Comparison of ENCODE assay signal across 14 cellular contexts in the genomic region with DNA sequence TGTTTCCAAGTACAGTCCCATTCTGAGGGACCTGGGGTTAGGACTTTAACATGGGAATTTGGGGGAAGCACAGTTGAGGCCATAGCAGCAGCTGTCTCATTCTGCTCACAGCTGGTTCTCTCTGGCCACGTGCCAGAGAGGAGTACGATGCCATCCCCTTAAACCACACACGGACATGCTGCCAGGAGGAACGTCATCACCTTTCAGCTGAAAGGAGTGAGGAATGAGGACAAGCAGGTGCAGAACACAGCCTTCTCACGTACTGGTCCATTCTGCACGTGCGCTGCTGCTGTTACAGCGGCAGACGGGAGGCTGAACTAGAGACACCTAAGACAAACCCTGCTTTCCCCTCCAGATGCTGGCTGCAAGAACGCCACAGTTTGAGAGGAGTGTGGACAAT. TPM values are rescaled to one million over a fixed set of nuclear protein-coding genes. Genes with fewer than 3 reads are reported as not detected.
DNase-seq lines count a peak whose midpoint lies in the region; ATAC-seq, FAIRE-seq and TF ChIP-seq lines count a peak whose summit lies in the region.
"Had no signal": no experiment of that assay in that cellular context is flagged by ENCODE, and none has a peak within 500 bp of the region (broad histone marks: within the 10 kb centered on the region; RNA-seq: fewer than 3 reads in every experiment).

No MANE protein-coding gene starts in this region.

- DNase-seq in NCI-H2081 (lab: John Stamatoyannopoulos, UW) (peak; percentile 61 to 80), NCI-H2081 treated with DMSO at 0.1 percent for 48 hours (lab: John Stamatoyannopoulos, UW) (no peak), NCI-H2171 (lab: John Stamatoyannopoulos, UW) (peak; percentile 56), K562 (ENCODE audit: extremely low read depth in 1 of 4, low spot score in 3 of 4) (no peak), mesenchymal stem cell (no peak), lower lobe of right lung (no peak), GF-D8 (lab: John Stamatoyannopoulos, UW) (no peak)
- DNase-seq: activated naive CD4-positive, alpha-beta T cell treated with Interleukin-2 at 50 U/mL for 16 hours; effector memory CD8-positive, alpha-beta T cell; NCI-H2227 treated with DMSO at 0.1 percent for 48 hours; ovary had no signal

- no peak overlapping the region for H3K23ac ChIP-seq in mesenchymal stem cell (ENCODE audit: low read length in 2 of 2)

- BruUV-seq in K562 (replicated peaks; lab: Mats Ljungman, UMichigan) = no TSS peak

- in situ Hi-C loops in K562 (cut with MboI) = loop anchor here (10.0 to 25.0 kb wide), 2 partner anchors 152 to 270 kb away; no protein-coding TSS in a partner anchor

- H3K4me3 ChIP-seq in K562 = no peak overlapping the region
- H3K4me3 ChIP-seq in mesenchymal stem cell (ENCODE audit: insufficient read depth in 1 of 2, low read depth in 1 of 2, low read length in 2 of 2) = no peak overlapping the region
- no peak overlapping the region for H3K4me3 ChIP-seq in lower lobe of right lung
- H3K4me3 ChIP-seq: A549, ovary, suprapubic skin had no signal

- CTCF ChIA-PET in K562 (lab: Yijun Ruan, JAX; ENCODE audit: low intra/inter-chr PET ratio) = no interaction called here

- no peak overlapping the region for H3K4ac ChIP-seq in mesenchymal stem cell (ENCODE audit: low read depth in 1 of 2, low read length in 2 of 2)

- TF ChIP-seq POLR2A in K562 (conservative IDR thresholded peaks at IDR 0.05) = no peak

- H3K27me3 ChIP-seq in K562 (ENCODE audit: control insufficient read depth in 2 of 2, insufficient read depth in 2 of 2, low read length in 2 of 2) (no peaks in the 10 kb centered on the region), mesenchymal stem cell (ENCODE audit: control insufficient read depth in 1 of 2, insufficient read depth in 1 of 2, low read length in 2 of 2) (no peaks in the 10 kb centered on the region), lower lobe of right lung (ENCODE audit: low read depth) (no peaks in the 10 kb centered on the region)
- H3K27me3 ChIP-seq: ovary, suprapubic skin had no signal

- no peak overlapping the region for H2BK12ac ChIP-seq in mesenchymal stem cell (ENCODE audit: low read length in 2 of 2)

- intact Hi-C loops in K562 (cut with micrococcal nuclease) (no loop called here), lower lobe of right lung (cut with DNase I) (no loop called here)

- no peak overlapping the region for H2BK15ac ChIP-seq in mesenchymal stem cell (ENCODE audit: low read depth, poor library complexity, severe bottlenecking)

- peaks cover 12% of the 10 kb centered on the region for H3K36me3 Mint-ChIP-seq in stimulated activated memory B cell treated with anti-CD40 and anti-IgM and Interleukin-4, amounts not matched to agents 10 μg/mL and 1 μg/mL and 100 μg/mL, for 72 hours

- H3K9me3 ChIP-seq in K562 (replicated peaks; ENCODE audit: control insufficient read depth, insufficient read depth, low read depth, low read length) (0 out of 2 replicates have a peak, but pooled peaks cover 8% of the 10 kb centered on the region), mesenchymal stem cell (ENCODE audit: control insufficient read depth, low read length) (peaks cover 8% of the 10 kb centered on the region), lower lobe of right lung (no peaks in the 10 kb centered on the region)
- H3K9me3 ChIP-seq: ovary, suprapubic skin had no signal

- H4K91ac ChIP-seq in mesenchymal stem cell (ENCODE audit: low read length) = no peak overlapping the region

- peaks cover 61% of the 10 kb centered on the region for H3K4me1 Mint-ChIP-seq in stimulated activated memory B cell treated with anti-CD40 and anti-IgM and Interleukin-4, amounts not matched to agents 10 μg/mL and 1 μg/mL and 100 μg/mL, for 72 hours

- POLR2A ChIA-PET in K562 (lab: Yijun Ruan, JAX) = interaction anchor here (0.6 to 1.0 kb wide), 2 partner anchors 10 to 118 kb away, joined by 3 read pairs; no protein-coding TSS in a partner anchor

- no peaks in the 10 kb centered on the region for H3K79me2 ChIP-seq in K562 (ENCODE audit: control insufficient read depth, insufficient read depth, low read length)

- H2AFZ ChIP-seq in K562 (ENCODE audit: low read depth, low read length) (no peak overlapping the region), mesenchymal stem cell (ENCODE audit: low read depth, low read length) (no peak overlapping the region)

- no peak overlapping the region for H4K8ac ChIP-seq in mesenchymal stem cell (ENCODE audit: low read length)

- H2BK120ac ChIP-seq in mesenchymal stem cell (ENCODE audit: low read depth, low read length) = no peak overlapping the region

- peaks cover 0 to 23% of the 10 kb centered on the region in 2 experiments; a peak in 3 of 5 replicates for H3K4me1 ChIP-seq in K562 (replicated peaks in 1 of 2; ENCODE audit: control insufficient read depth in 2 of 2, insufficient read depth in 2 of 2, low read length in 2 of 2)
- peaks cover 39% of the 10 kb centered on the region for H3K4me1 ChIP-seq in mesenchymal stem cell (ENCODE audit: control insufficient read depth, insufficient read depth, low read depth, low read length)
- H3K4me1 ChIP-seq in lower lobe of right lung = peaks cover 24% of the 10 kb centered on the region

- H3K9ac ChIP-seq in K562 (ENCODE audit: insufficient read depth in 1 of 2, low read depth in 2 of 2, low read length in 2 of 2) (peak overlapping the region in 1 of 2 experiments; percentile 2; a peak in 1 of 4 replicates), mesenchymal stem cell (ENCODE audit: low read length) (no peak overlapping the region)

- peaks cover 10% of the 10 kb centered on the region; the same call in 2 of the 3 replicates for H3K36me3 ChIP-seq in K562 (ENCODE audit: control insufficient read depth, insufficient read depth, low read length)
- H3K36me3 ChIP-seq in mesenchymal stem cell (ENCODE audit: control insufficient read depth in 1 of 2, insufficient read depth in 2 of 2, low read depth in 1 of 2, low read length in 2 of 2) = peaks cover 0 to 13% of the 10 kb centered on the region in 2 experiments
- H3K36me3 ChIP-seq in lower lobe of right lung = peaks cover 4% of the 10 kb centered on the region
- H3K36me3 ChIP-seq: ovary, suprapubic skin had no signal

- 72% methylated on average over 10 of the region's 10 CpGs for WGBS in K562 (ENCODE audit: insufficient coverage, low coverage, missing lambda C conversion rate)
- WGBS in mesenchymal stem cell = 90% methylated on average over 10 of the region's 10 CpGs

- TF ChIP-seq EP300 in K562 (IDR thresholded peaks at IDR 0.05; ENCODE audit: low read length) = no peak

- TF ChIP-seq CTCF in K562 (IDR thresholded peaks at IDR 0.05 in 2 of 3, conservative IDR thresholded peaks at IDR 0.05 in 1 of 3; ENCODE audit: insufficient read depth in 2 of 3, low read depth in 1 of 3, low read length in 3 of 3) (no peak), lower lobe of right lung (IDR thresholded peaks at IDR 0.05) (no peak)

- H3K9me3 Mint-ChIP-seq in stimulated activated memory B cell treated with anti-CD40 and anti-IgM and Interleukin-4, amounts not matched to agents 10 μg/mL and 1 μg/mL and 100 μg/mL, for 72 hours = peaks cover 6% of the 10 kb centered on the region
- H3K9me3 Mint-ChIP-seq: effector memory CD8-positive, alpha-beta T cell had no signal

- H4K20me1 ChIP-seq in K562 (replicated peaks; ENCODE audit: control insufficient read depth, insufficient read depth, low read length) = 0 out of 2 replicates have a peak, but pooled peaks cover 4% of the 10 kb centered on the region

- H3K18ac ChIP-seq in mesenchymal stem cell (ENCODE audit: low read depth in 1 of 2, low read length in 2 of 2) = no peak overlapping the region

- no peak overlapping the region for H3K27ac ChIP-seq in K562 (ENCODE audit: extremely low read depth, low read depth, low read length)
- no peak overlapping the region for H3K27ac ChIP-seq in mesenchymal stem cell (ENCODE audit: low read length, poor library complexity, severe bottlenecking)
- H3K27ac ChIP-seq in lower lobe of right lung = no peak overlapping the region
- H3K27ac ChIP-seq: ovary, suprapubic skin had no signal

- H3K27me3 Mint-ChIP-seq in stimulated activated memory B cell treated with anti-CD40 and anti-IgM and Interleukin-4, amounts not matched to agents 10 μg/mL and 1 μg/mL and 100 μg/mL, for 72 hours = no peaks in the 10 kb centered on the region
- H3K27me3 Mint-ChIP-seq: effector memory CD8-positive, alpha-beta T cell had no signal

- H3K27ac Mint-ChIP-seq in stimulated activated memory B cell treated with anti-CD40 and anti-IgM and Interleukin-4, amounts not matched to agents 10 μg/mL and 1 μg/mL and 100 μg/mL, for 72 hours = peak overlapping the region; percentile 77
- H3K27ac Mint-ChIP-seq: effector memory CD8-positive, alpha-beta T cell had no signal

- H2BK5ac ChIP-seq in mesenchymal stem cell (ENCODE audit: low read depth, low read length, poor library complexity, severe bottlenecking) = no peak overlapping the region

- FAIRE-seq in K562 (lab: Jason Lieb, UNC) = no peak
- FAIRE-seq: A549 had no signal

- TF ChIP-seq RAD21 in K562 (CRISPR knock-in tag; conservative IDR thresholded peaks at IDR 0.05 in 1 of 2, IDR thresholded peaks at IDR 0.05 in 1 of 2) = no peak

- H3K4me2 ChIP-seq in K562 (ENCODE audit: insufficient read depth, low read length) (no peak overlapping the region), mesenchymal stem cell (ENCODE audit: low read length, poor library complexity, severe bottlenecking) (no peak overlapping the region)
- H3K4me2 ChIP-seq: A549 had no signal

- H2AK5ac ChIP-seq in mesenchymal stem cell (ENCODE audit: low read length, severe bottlenecking) = no peak overlapping the region

- ATAC-seq in K562 (no peak), lower lobe of right lung (no peak)
- no peak for ATAC-seq in stimulated activated memory B cell treated with anti-CD40 and anti-IgM and Interleukin-4, amounts not matched to agents 10 μg/mL and 1 μg/mL and 100 μg/mL, for 72 hours
- ATAC-seq: effector memory CD8-positive, alpha-beta T cell had no signal

- peaks cover 7% of the 10 kb centered on the region for H3K79me1 ChIP-seq in mesenchymal stem cell (replicated peaks; ENCODE audit: low read length, poor library complexity, severe bottlenecking)

- no peak overlapping the region for H3K4me3 Mint-ChIP-seq in stimulated activated memory B cell treated with anti-CD40 and anti-IgM and Interleukin-4, amounts not matched to agents 10 μg/mL and 1 μg/mL and 100 μg/mL, for 72 hours
- H3K4me3 Mint-ChIP-seq: effector memory CD8-positive, alpha-beta T cell had no signal

- H3K9me1 ChIP-seq in K562 (ENCODE audit: control insufficient read depth, insufficient read depth, low read length) = no peaks in the 10 kb centered on the region

- H3K14ac ChIP-seq in mesenchymal stem cell (ENCODE audit: low read length in 2 of 2) = no peak overlapping the region

RNA-seq across cellular contexts. Expression of a gene that starts 33.5 kb away (rescaled TPM):
- 99.9 and 124 TPM in 2 replicates for total RNA-seq in K562 (2011; cell fraction: chromatin; rRNA removed; ENCODE audit: low replicate concordance)
- total RNA-seq in K562 (2011; cell fraction: nucleolus; rRNA removed) = 80.3 and 83.7 TPM in 2 replicates
- 115 and 142 TPM in 2 replicates for total RNA-seq in K562 (2011; cell fraction: nucleoplasm; rRNA removed)
- total RNA-seq in K562 (2014; rRNA removed) (392 and 447 TPM in 2 replicates), K562 (2014; rRNA removed; fragmentation: Illumina TruSeq; extraction: Trizol) (525 and 551 TPM in 2 replicates), K562 (2015; rRNA removed; fragmentation: Illumina TruSeq; extraction: Trizol) (512 and 539 TPM in 2 replicates), K562 (2021) (379 and 398 TPM in 2 replicates), lower lobe of right lung (30.1 TPM)
- polyA plus RNA-seq in K562 (2011; rRNA removed) (368 and 563 TPM in 2 replicates), K562 (2014; fragmentation: Illumina TruSeq; extraction: Trizol) (473 and 553 TPM in 2 replicates), K562 (2014; fragmentation: Nextera tagmentation; extraction: Ambion mirVana) (100 to 1,000 TPM; 142 to 169 TPM), K562 (2014; rRNA removed) (457 and 488 TPM in 2 replicates)
- 282 and 395 TPM in 2 replicates for polyA plus RNA-seq in K562 (2011; cell fraction: cytosol; rRNA removed)
- 190 and 232 TPM in 2 replicates for polyA plus RNA-seq in K562 (2011; cell fraction: nucleus; rRNA removed)
- 213 and 358 TPM in 2 replicates for polyA plus RNA-seq in K562 (2012)
- polyA minus RNA-seq in K562 (2011; rRNA and poly(A)+ RNA removed) = 600 and 763 TPM in 2 replicates
- polyA minus RNA-seq in K562 (2011; cell fraction: cytosol; rRNA and poly(A)+ RNA removed) = 138 and 222 TPM in 2 replicates
- 41.1 and 78.2 TPM in 2 replicates for polyA minus RNA-seq in K562 (2011; cell fraction: nucleus; rRNA and poly(A)+ RNA removed)
- 32.1 TPM for polyA plus RNA-seq in mesenchymal stem cell (2013, experiment 1 of 2)
- 33.0 TPM for polyA plus RNA-seq in mesenchymal stem cell (2013, experiment 2 of 2)

Comparison
In these comparisons a context has a peak if more than half of its experiments do, and no peak if none do; other contexts are left out.
1. DNase-seq: peak in NCI-H2081 (2 of 2) and NCI-H2171 (single experiment); none in NCI-H2081 treated with DMSO at 0.1 percent for 48 hours (single experiment), K562 (0 of 4), mesenchymal stem cell (single experiment), lower lobe of right lung (single experiment) and GF-D8 (single experiment).